1 cellular context compared by ENCODE assay signal in the genomic region with DNA sequence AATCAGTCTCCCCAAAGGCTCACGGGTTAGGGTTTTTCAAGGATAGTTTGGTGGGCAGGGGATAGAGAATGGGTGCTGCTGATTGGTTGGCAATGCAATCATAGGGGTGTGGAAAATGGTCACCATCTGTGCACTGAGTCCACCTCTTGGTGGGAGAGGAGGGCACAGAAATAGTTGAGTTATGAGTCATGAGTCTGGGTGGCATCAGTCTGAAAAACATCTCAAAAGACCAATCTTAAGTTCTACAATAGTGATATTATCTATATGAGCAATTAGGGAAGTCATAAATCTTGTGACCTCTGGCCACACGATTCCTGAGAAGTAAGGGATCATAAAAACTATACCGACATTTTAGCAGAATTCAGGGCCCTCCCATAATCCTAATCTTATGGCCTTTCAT.
TF ChIP-seq lines count a peak whose summit lies in the region.

No MANE protein-coding gene starts in this region.

TF ChIP-seq in SK-N-SH treated with all-trans-retinoic acid at 6 μM for 48 hours, 23 proteins besides CTCF, POLR2A, EP300 and RAD21 (continued from another document):
- TF ChIP-seq, protein P1, sequence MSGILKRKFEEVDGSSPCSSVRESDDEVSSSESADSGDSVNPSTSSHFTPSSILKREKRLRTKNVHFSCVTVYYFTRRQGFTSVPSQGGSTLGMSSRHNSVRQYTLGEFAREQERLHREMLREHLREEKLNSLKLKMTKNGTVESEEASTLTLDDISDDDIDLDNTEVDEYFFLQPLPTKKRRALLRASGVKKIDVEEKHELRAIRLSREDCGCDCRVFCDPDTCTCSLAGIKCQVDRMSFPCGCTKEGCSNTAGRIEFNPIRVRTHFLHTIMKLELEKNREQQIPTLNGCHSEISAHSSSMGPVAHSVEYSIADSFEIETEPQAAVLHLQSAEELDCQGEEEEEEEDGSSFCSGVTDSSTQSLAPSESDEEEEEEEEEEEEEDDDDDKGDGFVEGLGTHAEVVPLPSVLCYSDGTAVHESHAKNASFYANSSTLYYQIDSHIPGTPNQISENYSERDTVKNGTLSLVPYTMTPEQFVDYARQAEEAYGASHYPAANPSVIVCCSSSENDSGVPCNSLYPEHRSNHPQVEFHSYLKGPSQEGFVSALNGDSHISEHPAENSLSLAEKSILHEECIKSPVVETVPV (CRISPR knock-in tag; IDR thresholded peaks at IDR 0.05): no peak
- TF ChIP-seq SNAI2 (CRISPR knock-in tag; IDR thresholded peaks at IDR 0.05): no peak
